In genomic region chr13:75537401-75538365, GRCh38 we compare ENCODE assay signal across 8 cellular contexts. TPM values are rescaled to one million over a fixed set of nuclear protein-coding genes. Genes with fewer than 3 reads are reported as not detected.
DNase-seq lines count a peak whose midpoint lies in the region; ATAC-seq and TF ChIP-seq lines count a peak whose summit lies in the region.

TSS of gene COMMD6 (minus strand) at chr13:75537841. CDS start at chr13:75537805, 36 bp downstream.

- peaks cover 43% of the 10 kb centered on the region for H3K36me3 Mint-ChIP-seq in activated T-helper 17 cell treated with anti-CD3 and anti-CD28 coated beads, Interleukin-2, amount 50 U/mL, for 72 hours (ENCODE audit: low read depth)
- H3K36me3 Mint-ChIP-seq in naive thymus-derived CD4-positive, alpha-beta T cell = peaks cover 5 to 20% (median 10%) of the 10 kb centered on the region in 5 donors

- peak; percentile 97 for ATAC-seq in GM21737 (IDR thresholded peaks at IDR 0.05; ENCODE audit: unreplicated experiment)
- ATAC-seq in activated T-helper 17 cell treated with anti-CD3 and anti-CD28 coated beads, Interleukin-2, amount 50 U/mL, for 72 hours (replicated peaks) = peak; percentile 93
- peak; percentile 93 for ATAC-seq in naive thymus-derived CD4-positive, alpha-beta T cell

- H3K4me1 ChIP-seq in fibroblast of lung (ENCODE audit: control insufficient read depth, extremely low read depth, insufficient read depth, low read length) = no peaks in the 10 kb centered on the region
- H3K4me1 ChIP-seq in naive thymus-derived CD4-positive, alpha-beta T cell (ENCODE audit: control insufficient read depth in 2 of 2, insufficient read depth in 2 of 2, low read length in 2 of 2) = peaks cover 12 to 26% of the 10 kb centered on the region in 2 donors

- H3K36me3 ChIP-seq in fibroblast of lung (ENCODE audit: control insufficient read depth, insufficient read depth, low read length) = peaks cover 5% of the 10 kb centered on the region
- peaks cover 0 to 9% (median 0%) of the 10 kb centered on the region in 3 experiments for H3K36me3 ChIP-seq in naive thymus-derived CD4-positive, alpha-beta T cell (ENCODE audit: control insufficient read depth in 2 of 3, insufficient read depth in 3 of 3, low read length in 3 of 3)

- no peaks in the 10 kb centered on the region for H3K27me3 ChIP-seq in fibroblast of lung (ENCODE audit: control insufficient read depth, insufficient read depth, low read length)
- no peaks in the 10 kb centered on the region for H3K27me3 ChIP-seq in naive thymus-derived CD4-positive, alpha-beta T cell (ENCODE audit: control insufficient read depth in 2 of 2, insufficient read depth in 2 of 2, low read length in 2 of 2)

- CTCF ChIA-PET in naive thymus-derived CD4-positive, alpha-beta T cell (lab: Charles Lee) = interaction anchor here (0.6 to 1.3 kb wide), 3 partner anchors 8 to 13 kb away, joined by 3 to 6 read pairs (median 3); no protein-coding TSS in a partner anchor

- DNase-seq in EH (ENCODE audit: low read depth) = peak; percentile 95
- DNase-seq in KG1 (lab: John Stamatoyannopoulos, UW) = peak; percentile 72
- DNase-seq in RKO (ENCODE audit: low spot score) = peak; percentile 92
- DNase-seq in fibroblast of lung (ENCODE audit: low read depth in 2 of 2) = peak; percentile 92
- DNase-seq in naive thymus-derived CD4-positive, alpha-beta T cell = peak; percentile 46 to 77 (median 65)
- peak; percentile 26 to 71 (median 59) for DNase-seq in stimulated activated naive CD4-positive, alpha-beta T cell (lab: John Stamatoyannopoulos, UW)

- POLR2A ChIA-PET in naive thymus-derived CD4-positive, alpha-beta T cell (lab: Charles Lee) = interaction anchor here (0.6 to 1.2 kb wide), 5 partner anchors 8 to 210 kb away, joined by 3 to 8 read pairs (median 3); partner anchors contain the start of gene UCHL3

- peak within 1 kb of the TSS; percentile 99 for H3K4me3 Mint-ChIP-seq in activated T-helper 17 cell treated with anti-CD3 and anti-CD28 coated beads, Interleukin-2, amount 50 U/mL, for 72 hours
- H3K4me3 Mint-ChIP-seq in naive thymus-derived CD4-positive, alpha-beta T cell = peak within 1 kb of the TSS; percentile 88 to 100 (median 98)

- H3K4me1 Mint-ChIP-seq in activated T-helper 17 cell treated with anti-CD3 and anti-CD28 coated beads, Interleukin-2, amount 50 U/mL, for 72 hours = peaks cover 14% of the 10 kb centered on the region
- H3K4me1 Mint-ChIP-seq in naive thymus-derived CD4-positive, alpha-beta T cell = peaks cover 28 to 57% (median 45%) of the 10 kb centered on the region in 7 donors

- intact Hi-C loops in naive thymus-derived CD4-positive, alpha-beta T cell (cut with micrococcal nuclease) = loop anchor here (1.0 to 10.0 kb wide), 8 partner anchors 8 to 1833 kb away; partner anchors contain the start of genes UCHL3 (in 2 of the 2), LMO7 (in 1 of the 2), MYCBP2 (in 1 of the 2) and TBC1D4 (in 1 of the 2)

- H3K4me3 ChIP-seq in fibroblast of lung (replicated peaks in 1 of 4; ENCODE audit: control extremely low read depth in 1 of 4, insufficient read depth in 1 of 4, low read depth in 3 of 4, low read length in 4 of 4) = peak within 1 kb of the TSS; percentile 80 to 95 (median 88)
- H3K4me3 ChIP-seq in naive thymus-derived CD4-positive, alpha-beta T cell (ENCODE audit: low read length) = peak within 1 kb of the TSS; percentile 96

- H3K27ac ChIP-seq in fibroblast of lung (ENCODE audit: insufficient read depth, low read length) = peak within 1 kb of the TSS; percentile 68
- peak within 1 kb of the TSS; percentile 85 for H3K27ac ChIP-seq in naive thymus-derived CD4-positive, alpha-beta T cell (ENCODE audit: low read depth, low read length)

- H3K9me3 ChIP-seq in fibroblast of lung (ENCODE audit: control insufficient read depth, insufficient read depth, low read depth, low read length) = no peaks in the 10 kb centered on the region
- H3K9me3 ChIP-seq in naive thymus-derived CD4-positive, alpha-beta T cell (ENCODE audit: control insufficient read depth in 2 of 3, low read length in 3 of 3) = no peaks in the 10 kb centered on the region

- peak within 1 kb of the TSS; percentile 95 for H3K27ac Mint-ChIP-seq in activated T-helper 17 cell treated with anti-CD3 and anti-CD28 coated beads, Interleukin-2, amount 50 U/mL, for 72 hours
- peak within 1 kb of the TSS; percentile 83 to 98 (median 95) for H3K27ac Mint-ChIP-seq in naive thymus-derived CD4-positive, alpha-beta T cell

- TF ChIP-seq CTCF in fibroblast of lung (conservative IDR thresholded peaks at IDR 0.05 in 1 of 2, IDR thresholded peaks at IDR 0.05 in 1 of 2; ENCODE audit: low read depth in 1 of 2, low read length in 2 of 2) = peak in 1 of 2 donors; percentile 26

- H3K27me3 Mint-ChIP-seq in activated T-helper 17 cell treated with anti-CD3 and anti-CD28 coated beads, Interleukin-2, amount 50 U/mL, for 72 hours = no peaks in the 10 kb centered on the region
- no peaks in the 10 kb centered on the region for H3K27me3 Mint-ChIP-seq in naive thymus-derived CD4-positive, alpha-beta T cell

- H4K20me1 ChIP-seq in fibroblast of lung (ENCODE audit: control insufficient read depth, extremely low read depth, insufficient read depth, low read length) = no peaks in the 10 kb centered on the region

- peak within 1 kb of the TSS; percentile 83 for H3K4me2 ChIP-seq in fibroblast of lung (ENCODE audit: extremely low read depth, insufficient read depth, low read length)

- H2AFZ ChIP-seq in fibroblast of lung (ENCODE audit: low read length) = peak within 1 kb of the TSS; percentile 76

- H3K79me2 ChIP-seq in fibroblast of lung (ENCODE audit: control insufficient read depth, insufficient read depth, low read length) = peaks cover 14% of the 10 kb centered on the region

- no peaks in the 10 kb centered on the region for H3K9me3 Mint-ChIP-seq in activated T-helper 17 cell treated with anti-CD3 and anti-CD28 coated beads, Interleukin-2, amount 50 U/mL, for 72 hours
- H3K9me3 Mint-ChIP-seq in naive thymus-derived CD4-positive, alpha-beta T cell = no peaks in the 10 kb centered on the region

- peak within 1 kb of the TSS; percentile 57 for H3K9ac ChIP-seq in fibroblast of lung (ENCODE audit: insufficient read depth, low read length)

RNA-seq across cellular contexts. Expression of gene COMMD6, which starts in this region (rescaled TPM):
- 100 to 1,000 TPM; 110 to 155 TPM for total RNA-seq in activated T-helper 17 cell treated with anti-CD3 and anti-CD28 coated beads, Interleukin-2, amount 50 U/mL, for 72 hours
- 56.2 and 89.7 TPM in 2 replicates for total RNA-seq in fibroblast of lung
- 77.6 and 125 TPM in 2 replicates for polyA plus RNA-seq in fibroblast of lung
- 244 and 322 TPM in 2 replicates for polyA plus RNA-seq in fibroblast of lung (2012)
- 11.2 and 13.4 TPM in 2 replicates for polyA minus RNA-seq in fibroblast of lung (ENCODE audit: low replicate concordance)
- total RNA-seq in naive thymus-derived CD4-positive, alpha-beta T cell = 100 to 1,000 TPM; 133 to 241 (median 205) TPM
- 100 to 1,000 TPM; 440 to 690 TPM for polyA plus RNA-seq in naive thymus-derived CD4-positive, alpha-beta T cell

Comparison
In these comparisons a context has a peak if more than half of its experiments do, and no peak if none do; other contexts are left out.
1. Peak in every context shown above with its lines: DNase-seq, ATAC-seq, H3K4me3 ChIP-seq and H3K27ac ChIP-seq.